8 cellular contexts compared by ENCODE assay signal in genomic region chr1:155207578-155208405, GRCh38. TPM values are rescaled to one million over a fixed set of nuclear protein-coding genes. Genes with fewer than 3 reads are reported as not detected.
DNase-seq lines count a peak whose midpoint lies in the region; ATAC-seq and TF ChIP-seq lines count a peak whose summit lies in the region.

THBS3 (minus strand) TSS chr1:155207897; CDS start chr1:155207876, 21 bp downstream.

- peak within 1 kb of the TSS; percentile 84 to 88 for H3K4me3 Mint-ChIP-seq in effector memory CD8-positive, alpha-beta T cell

- peak within 1 kb of the TSS; percentile 83 for H2BK5ac ChIP-seq in mesenchymal stem cell (ENCODE audit: low read depth, low read length, poor library complexity, severe bottlenecking)

- no peak for TF ChIP-seq CTCF in A673 (conservative IDR thresholded peaks at IDR 0.05; ENCODE audit: low read depth, low read length)
- no peak for TF ChIP-seq CTCF in GM13976 (IDR thresholded peaks at IDR 0.05; ENCODE audit: borderline replicate concordance, control extremely low read depth, extremely low read depth, insufficient read depth, missing control alignments)
- TF ChIP-seq CTCF in RWPE2 (IDR thresholded peaks at IDR 0.05; ENCODE audit: poor library complexity, severe bottlenecking), result no peak
- TF ChIP-seq CTCF in thyroid gland (IDR thresholded peaks at IDR 0.05), result no peak

- H2BK15ac ChIP-seq in mesenchymal stem cell (ENCODE audit: low read depth, poor library complexity, severe bottlenecking), result peak within 1 kb of the TSS; percentile 99

- H3K4me1 Mint-ChIP-seq in effector memory CD8-positive, alpha-beta T cell (ENCODE audit: low read depth in 2 of 2), result peaks cover 24 to 26% of the 10 kb centered on the region in 2 donors

- peak within 1 kb of the TSS; percentile 95 for H4K8ac ChIP-seq in mesenchymal stem cell (ENCODE audit: low read length)

- H3K27ac Mint-ChIP-seq in effector memory CD8-positive, alpha-beta T cell, result peak within 1 kb of the TSS; percentile 98

- peak within 1 kb of the TSS; percentile 69 for H2AK5ac ChIP-seq in mesenchymal stem cell (ENCODE audit: low read length, severe bottlenecking)

- peak within 1 kb of the TSS in 1 of 2 experiments; percentile 99 for H3K14ac ChIP-seq in mesenchymal stem cell (ENCODE audit: low read length in 2 of 2)

- H3K79me1 ChIP-seq in mesenchymal stem cell (replicated peaks; ENCODE audit: low read length, poor library complexity, severe bottlenecking), result peaks cover 17% of the 10 kb centered on the region

- H2AFZ ChIP-seq in mesenchymal stem cell (ENCODE audit: low read depth, low read length), result peak within 1 kb of the TSS; percentile 53

- H3K18ac ChIP-seq in mesenchymal stem cell (ENCODE audit: low read depth in 1 of 2, low read length in 2 of 2), result peak within 1 kb of the TSS; percentile 88 to 99

- peak within 1 kb of the TSS; percentile 99 for H3K9ac ChIP-seq in mesenchymal stem cell (ENCODE audit: low read length)

- no peaks in the 10 kb centered on the region for H3K27me3 Mint-ChIP-seq in effector memory CD8-positive, alpha-beta T cell

- H3K9me3 ChIP-seq in A673 (ENCODE audit: low read depth, low read length, poor library complexity, severe bottlenecking) (no peaks in the 10 kb centered on the region), RWPE2 (ENCODE audit: severe bottlenecking) (no peaks in the 10 kb centered on the region), mesenchymal stem cell (ENCODE audit: control insufficient read depth, low read length) (no peaks in the 10 kb centered on the region), thyroid gland (no peaks in the 10 kb centered on the region)

- peak within 1 kb of the TSS; percentile 95 for H3K4me2 ChIP-seq in mesenchymal stem cell (ENCODE audit: low read length, poor library complexity, severe bottlenecking)

- H3K4me1 ChIP-seq in A673 (ENCODE audit: insufficient read depth, low read length, poor library complexity, severe bottlenecking), result peaks cover 16% of the 10 kb centered on the region
- H3K4me1 ChIP-seq in RWPE2 (ENCODE audit: insufficient read depth, poor library complexity, severe bottlenecking), result peaks cover 3% of the 10 kb centered on the region
- H3K4me1 ChIP-seq in mesenchymal stem cell (ENCODE audit: control insufficient read depth, insufficient read depth, low read depth, low read length), result peaks cover 14% of the 10 kb centered on the region
- peaks cover 23 to 26% of the 10 kb centered on the region in 2 donors for H3K4me1 ChIP-seq in thyroid gland

- peak within 1 kb of the TSS; percentile 93 for H3K27ac ChIP-seq in A673 (ENCODE audit: low read depth, low read length, poor library complexity, severe bottlenecking)
- H3K27ac ChIP-seq in RWPE2 (ENCODE audit: poor library complexity, severe bottlenecking), result peak within 1 kb of the TSS; percentile 73
- peak within 1 kb of the TSS; percentile 72 for H3K27ac ChIP-seq in mesenchymal stem cell (ENCODE audit: low read length, poor library complexity, severe bottlenecking)
- peak within 1 kb of the TSS; percentile 99 to 100 (median 99) for H3K27ac ChIP-seq in thyroid gland

- peaks cover 30% of the 10 kb centered on the region for H3K36me3 Mint-ChIP-seq in effector memory CD8-positive, alpha-beta T cell (ENCODE audit: insufficient read depth)

- no peak for TF ChIP-seq POLR2A in thyroid gland (IDR thresholded peaks at IDR 0.05)

- in situ Hi-C loops in GM13976 (cut with MboI; ENCODE audit: low sequenced_read_pairs, unreplicated experiment), result no loop called here

- DNase-seq in A673 (ENCODE audit: low spot score), result peak; percentile 69
- DNase-seq in GM13976 (ENCODE audit: low spot score), result peak; percentile 17
- no peak for DNase-seq in RWPE2 (ENCODE audit: low spot score)
- DNase-seq in effector memory CD8-positive, alpha-beta T cell, result no peak
- peak; percentile 46 for DNase-seq in mesenchymal stem cell
- DNase-seq in thyroid gland, result no peak
- DNase-seq in UCSD-AML1 (lab: John Stamatoyannopoulos, UW; ENCODE audit: unreplicated experiment), result no peak

- 37% methylated on average over 15 of the region's 16 CpGs for WGBS in mesenchymal stem cell
- WGBS in thyroid gland, 2 donors, result 24 to 39% methylated on average over 16 of the region's 16 CpGs

- ATAC-seq in RWPE2 (ENCODE audit: low read depth), result 0 out of 3 replicates have a peak, but pooled peaks have one; percentile 1
- ATAC-seq in effector memory CD8-positive, alpha-beta T cell (replicated peaks), result no peak
- ATAC-seq in HG03457 (IDR thresholded peaks at IDR 0.05; ENCODE audit: unreplicated experiment), result no peak

- CTCF ChIA-PET in A673 (lab: Charles Lee), result interaction anchor here (0.9 to 1.2 kb wide), 6 partner anchors 14 to 116 kb away, joined by 3 to 15 read pairs (median 4); a partner anchor contains a TSS

- peak within 1 kb of the TSS; percentile 93 to 98 for H2BK12ac ChIP-seq in mesenchymal stem cell (ENCODE audit: low read length in 2 of 2)

- peak within 1 kb of the TSS; percentile 98 for H4K91ac ChIP-seq in mesenchymal stem cell (ENCODE audit: low read length)

- peak within 1 kb of the TSS in 1 of 2 experiments; percentile 65 for H3K23ac ChIP-seq in mesenchymal stem cell (ENCODE audit: low read length in 2 of 2)

- POLR2A ChIA-PET in A673 (lab: Charles Lee; ENCODE audit: low non-redundant PET), result no interaction called here

- intact Hi-C loops in A673 (cut with micrococcal nuclease; ENCODE audit: unreplicated experiment) (loop anchor here (5.0 to 10.0 kb wide), 3 partner anchors 35 to 387 kb away; partner anchors contain the start of gene RUSC1), thyroid gland (cut with DNase I) (loop anchor here (5.0 kb wide), 1 partner anchor 35 kb away; a partner anchor contains a TSS)

- peak within 1 kb of the TSS; percentile 93 to 97 for H3K4ac ChIP-seq in mesenchymal stem cell (ENCODE audit: low read depth in 1 of 2, low read length in 2 of 2)

- no peaks in the 10 kb centered on the region for H3K36me3 ChIP-seq in A673 (ENCODE audit: insufficient read depth, low read length, poor library complexity, severe bottlenecking)
- H3K36me3 ChIP-seq in RWPE2 (ENCODE audit: low read depth), result peaks cover 8% of the 10 kb centered on the region; the same call in 1 of the 2 replicates
- H3K36me3 ChIP-seq in mesenchymal stem cell (ENCODE audit: control insufficient read depth in 1 of 2, insufficient read depth in 2 of 2, low read depth in 1 of 2, low read length in 2 of 2), result peaks cover 25 to 31% of the 10 kb centered on the region in 2 experiments
- H3K36me3 ChIP-seq in thyroid gland, result no peaks in the 10 kb centered on the region

- H3K27me3 ChIP-seq in A673 (replicated peaks; ENCODE audit: insufficient read depth, low read depth, low read length, poor library complexity) (no peaks in the 10 kb centered on the region), RWPE2 (ENCODE audit: insufficient read depth, poor library complexity, severe bottlenecking) (no peaks in the 10 kb centered on the region), mesenchymal stem cell (ENCODE audit: control insufficient read depth in 1 of 2, insufficient read depth in 1 of 2, low read length in 2 of 2) (no peaks in the 10 kb centered on the region), thyroid gland (no peaks in the 10 kb centered on the region)

- H3K4me3 ChIP-seq in A673 (ENCODE audit: low read depth, low read length, poor library complexity, severe bottlenecking) (peak within 1 kb of the TSS; percentile 95), RWPE2 (ENCODE audit: severe bottlenecking) (peak within 1 kb of the TSS; percentile 72), mesenchymal stem cell (ENCODE audit: insufficient read depth in 1 of 2, low read depth in 1 of 2, low read length in 2 of 2) (peak within 1 kb of the TSS; percentile 86 to 98), thyroid gland (replicated peaks in 1 of 3) (peak within 1 kb of the TSS; percentile 89 to 98 (median 96))

- TSS peak; percentile 26 for BruUV-seq in A673 (replicated peaks; lab: Mats Ljungman, UMichigan)

- peak within 1 kb of the TSS; percentile 86 for H2BK120ac ChIP-seq in mesenchymal stem cell (ENCODE audit: low read depth, low read length)

- no peaks in the 10 kb centered on the region for H3K9me3 Mint-ChIP-seq in effector memory CD8-positive, alpha-beta T cell

RNA-seq across cellular contexts. Expression of gene THBS3, which starts in this region (rescaled TPM):
- 23.2 and 29.7 TPM in 2 replicates for total RNA-seq in A673 (2021)
- 41.3 TPM for polyA plus RNA-seq in mesenchymal stem cell (2013, experiment 1 of 2)
- polyA plus RNA-seq in mesenchymal stem cell (2013, experiment 2 of 2), result 39.4 TPM
- 10 to 100 TPM in 3 of 4 donors, 1 to 10 TPM in 1; 8.5 to 25.7 (median 18.2) TPM for total RNA-seq in thyroid gland

Comparison
In these comparisons a context has a peak if more than half of its experiments do, and no peak if none do; other contexts are left out.
1. DNase-seq: peak in A673 (single experiment), GM13976 (single experiment) and mesenchymal stem cell (single experiment); none in RWPE2 (single experiment), effector memory CD8-positive, alpha-beta T cell (0 of 3), thyroid gland (0 of 2) and UCSD-AML1 (single experiment).
2. Peak in every context shown above with its lines, with median percentiles within 50 percentile points of each other: H3K27ac ChIP-seq and H3K4me3 ChIP-seq.